In genomic region chr2:19111297-19111696, GRCh38 we compare ENCODE assay signal across 26 cellular contexts.
"Had no signal": no experiment of that assay in that cellular context is flagged by ENCODE, and none has a peak within 500 bp of the region (broad histone marks: within the 10 kb centered on the region; RNA-seq: fewer than 3 reads in every experiment).

No MANE protein-coding gene starts in this region.

- H3K4me1 ChIP-seq: body of pancreas, SJCRH30 had no signal

- H3K27me3 ChIP-seq: body of pancreas, MG63, SJCRH30 had no signal

- H3K36me3 ChIP-seq: MG63, SJCRH30, WERI-Rb-1 had no signal

- H3K27me3 Mint-ChIP-seq: activated CD8-positive, alpha-beta T cell treated with anti-CD3 and anti-CD28 coated beads for 36 hours; activated naive CD4-positive, alpha-beta T cell treated with anti-CD3 and anti-CD28 coated beads, Interleukin-2, amount 10 ng/mL, durations not matched to agents 7 days and 5 days; activated naive CD8-positive, alpha-beta T cell treated with anti-CD3 and anti-CD28 coated beads for 36 hours had no signal

- H3K4me2 ChIP-seq: SK-N-SH had no signal

- H3K4me3 ChIP-seq: body of pancreas, MG63, SJCRH30 had no signal

- H3K36me3 Mint-ChIP-seq: activated naive CD4-positive, alpha-beta T cell treated with anti-CD3 and anti-CD28 coated beads, Interleukin-2, amount 10 ng/mL, durations not matched to agents 7 days and 5 days; activated naive CD8-positive, alpha-beta T cell treated with anti-CD3 and anti-CD28 coated beads for 36 hours had no signal

- H3K9me3 ChIP-seq: body of pancreas, MG63, SJCRH30, SK-N-SH had no signal

- H3K4me1 Mint-ChIP-seq: activated CD4-positive, alpha-beta T cell treated with anti-CD3 and anti-CD28 coated beads for 36 hours; activated naive CD4-positive, alpha-beta T cell treated with anti-CD3 and anti-CD28 coated beads, Interleukin-2, amount 10 ng/mL, durations not matched to agents 7 days and 5 days; activated naive CD8-positive, alpha-beta T cell treated with anti-CD3 and anti-CD28 coated beads for 36 hours had no signal

- H3K9ac ChIP-seq: SK-N-SH had no signal

- H3K9me3 Mint-ChIP-seq: activated CD8-positive, alpha-beta T cell treated with anti-CD3 and anti-CD28 coated beads for 36 hours; activated naive CD4-positive, alpha-beta T cell treated with anti-CD3 and anti-CD28 coated beads, Interleukin-2, amount 10 ng/mL, durations not matched to agents 7 days and 5 days; activated naive CD8-positive, alpha-beta T cell treated with anti-CD3 and anti-CD28 coated beads for 36 hours; activated T-helper 2 cell treated with anti-CD3 and anti-CD28 coated beads, Interferon-gamma antibody, Interleukin-2, Interleukin-4, amounts not matched to agents 10 μg/mL and 5 μg/mL and 100 μg/mL, durations not matched to agents 14 hours and 24 hours and 36 hours had no signal

- DNase-seq: activated CD4-positive, alpha-beta T cell treated with anti-CD3 and anti-CD28 coated beads for 36 hours; activated CD8-positive, alpha-beta memory T cell treated with anti-CD3 and anti-CD28 coated beads, Interleukin-2, amount 50 U/mL, for 4 hours; activated CD8-positive, alpha-beta T cell treated with anti-CD3 and anti-CD28 coated beads for 36 hours; activated gamma-delta T cell treated with Interleukin-2 at 50 U/mL for 16 hours; activated naive CD4-positive, alpha-beta T cell treated with anti-CD3 and anti-CD28 coated beads, Interleukin-2, amount 10 ng/mL, durations not matched to agents 7 days and 5 days; activated naive CD8-positive, alpha-beta T cell treated with anti-CD3 and anti-CD28 coated beads for 36 hours; activated T-cell treated with anti-CD3 and anti-CD28 coated beads, Interleukin-2, amount 50 U/mL, for 72 hours; anterior cingulate cortex; body of pancreas; central memory CD4-positive, alpha-beta T cell; Kasumi-1; MG63; MV-4-11; NCI-H1092 treated with DMSO at 0.1 percent for 48 hours; NCI-H1417 treated with DMSO at 0.1 percent for 48 hours; NCI-H1694; NCI-H2029; NCI-H2107; NCI-H2171 treated with DMSO at 0.1 percent for 48 hours; NCI-H226; NCI-H526 treated with DMSO at 0.1 percent for 48 hours; SJCRH30; SK-N-SH; T-helper 1 cell; WERI-Rb-1 had no signal

- H3K27ac ChIP-seq: body of pancreas, SJCRH30, WERI-Rb-1 had no signal

- H3K27ac Mint-ChIP-seq: activated CD4-positive, alpha-beta T cell treated with anti-CD3 and anti-CD28 coated beads for 36 hours; activated CD8-positive, alpha-beta T cell treated with anti-CD3 and anti-CD28 coated beads for 36 hours; activated naive CD4-positive, alpha-beta T cell treated with anti-CD3 and anti-CD28 coated beads, Interleukin-2, amount 10 ng/mL, durations not matched to agents 7 days and 5 days; activated naive CD8-positive, alpha-beta T cell treated with anti-CD3 and anti-CD28 coated beads for 36 hours; activated T-cell treated with anti-CD3 and anti-CD28 coated beads, Interleukin-2, amount 50 U/mL, for 72 hours; activated T-helper 2 cell treated with anti-CD3 and anti-CD28 coated beads, Interferon-gamma antibody, Interleukin-2, Interleukin-4, amounts not matched to agents 10 μg/mL and 5 μg/mL and 100 μg/mL, durations not matched to agents 14 hours and 24 hours and 36 hours had no signal

- H3K4me3 Mint-ChIP-seq: activated CD4-positive, alpha-beta T cell treated with anti-CD3 and anti-CD28 coated beads for 36 hours; activated CD8-positive, alpha-beta T cell treated with anti-CD3 and anti-CD28 coated beads for 36 hours; activated naive CD4-positive, alpha-beta T cell treated with anti-CD3 and anti-CD28 coated beads, Interleukin-2, amount 10 ng/mL, durations not matched to agents 7 days and 5 days; activated naive CD8-positive, alpha-beta T cell treated with anti-CD3 and anti-CD28 coated beads for 36 hours; activated T-cell treated with anti-CD3 and anti-CD28 coated beads, Interleukin-2, amount 50 U/mL, for 72 hours had no signal

- ATAC-seq: activated CD4-positive, alpha-beta T cell treated with anti-CD3 and anti-CD28 coated beads for 36 hours; activated CD8-positive, alpha-beta T cell treated with anti-CD3 and anti-CD28 coated beads for 36 hours; activated T-cell treated with anti-CD3 and anti-CD28 coated beads, Interleukin-2, amount 50 U/mL, for 72 hours; body of pancreas had no signal
